Comparison of ENCODE assay signal across 23 cellular contexts in genomic region chr6:42038163-42038562, GRCh38. TPM values are rescaled to one million over a fixed set of nuclear protein-coding genes. Genes with fewer than 3 reads are reported as not detected.
DNase-seq lines count a peak whose midpoint lies in the region; ATAC-seq and TF ChIP-seq lines count a peak whose summit lies in the region.
"Had no signal": no experiment of that assay in that cellular context is flagged by ENCODE, and none has a peak within 500 bp of the region (broad histone marks: within the 10 kb centered on the region; RNA-seq: fewer than 3 reads in every experiment).

No MANE protein-coding gene starts in this region.

- H3K4me3 Mint-ChIP-seq in activated CD4-positive, alpha-beta T cell treated with anti-CD3 and anti-CD28 coated beads, Interleukin-2, amount 10 ng/mL, durations not matched to agents 24 days and 14 days, result peak overlapping the region; percentile 67
- H3K4me3 Mint-ChIP-seq in CD8-positive, alpha-beta memory T cell, result peak overlapping the region in 6 of 7 donors; percentile 0 to 60 (median 42)
- H3K4me3 Mint-ChIP-seq in activated T-cell treated with anti-CD3 and anti-CD28 coated beads, Interleukin-2, amount 50 U/mL, for 4 hours, result peak overlapping the region; percentile 23
- H3K4me3 Mint-ChIP-seq in naive thymus-derived CD8-positive, alpha-beta T cell, result peak overlapping the region; percentile 16 to 97 (median 56)
- H3K4me3 Mint-ChIP-seq: H9, nephron progenitor cell had no signal

- DNase-seq in activated CD4-positive, alpha-beta T cell treated with anti-CD3 and anti-CD28 coated beads, Interleukin-2, amount 10 ng/mL, durations not matched to agents 24 days and 14 days, result no peak
- no peak for DNase-seq in activated CD4-positive, alpha-beta T cell treated with anti-CD3 and anti-CD28 coated beads, Interleukin-2, amount 50 U/mL, for 4 hours
- DNase-seq in CD8-positive, alpha-beta memory T cell, result no peak
- DNase-seq in activated T-cell treated with anti-CD3 and anti-CD28 coated beads, Interleukin-2, amount 50 U/mL, for 4 hours, result no peak
- DNase-seq in naive thymus-derived CD8-positive, alpha-beta T cell, result no peak
- DNase-seq in ascending aorta (ENCODE audit: low spot score in 2 of 2) (no peak), NCI-H2171 (lab: John Stamatoyannopoulos, UW) (no peak), NOMO-1 treated with dmso at 0.1 percent for 144 hours (lab: John Stamatoyannopoulos, UW; ENCODE audit: unreplicated experiment) (no peak)
- DNase-seq: amniotic stem cell; DMS153; foreskin keratinocyte; H9; NCI-H1092 treated with DMSO at 0.1 percent for 48 hours; NCI-H2081 treated with DMSO at 0.1 percent for 48 hours; NCI-H524; nephron progenitor cell; Right ventricle myocardium superior; stimulated activated CD4-positive, alpha-beta T cell treated with anti-CD3 and anti-CD28 coated beads, Interleukin-2, amount 100 ng/mL, for 24 hours; uterus had no signal

- H3K4me3 ChIP-seq in CD8-positive, alpha-beta memory T cell (ENCODE audit: low read length), result no peak overlapping the region
- H3K4me3 ChIP-seq in ascending aorta, result no peak overlapping the region
- H3K4me3 ChIP-seq: cardiac muscle cell, uterus had no signal

- peaks cover 9% of the 10 kb centered on the region for H3K36me3 ChIP-seq in CD8-positive, alpha-beta memory T cell (ENCODE audit: insufficient read depth, low read length)
- H3K36me3 ChIP-seq in ascending aorta, result no peaks in the 10 kb centered on the region
- H3K36me3 ChIP-seq: cardiac muscle cell, uterus had no signal

- intact Hi-C loops in activated CD4-positive, alpha-beta T cell treated with anti-CD3 and anti-CD28 coated beads, Interleukin-2, amount 10 ng/mL, durations not matched to agents 24 days and 14 days (cut with micrococcal nuclease), result loop anchor here (2.0 kb wide), 1 partner anchor 67 kb away; no protein-coding TSS in a partner anchor
- intact Hi-C loops in ascending aorta (cut with DNase I), result no loop called here

- no peaks in the 10 kb centered on the region for H3K27me3 Mint-ChIP-seq in activated CD4-positive, alpha-beta T cell treated with anti-CD3 and anti-CD28 coated beads, Interleukin-2, amount 10 ng/mL, durations not matched to agents 24 days and 14 days
- H3K27me3 Mint-ChIP-seq in CD8-positive, alpha-beta memory T cell, result peaks cover 0 to 2% of the 10 kb centered on the region in 2 donors
- no peaks in the 10 kb centered on the region for H3K27me3 Mint-ChIP-seq in activated T-cell treated with anti-CD3 and anti-CD28 coated beads, Interleukin-2, amount 50 U/mL, for 4 hours (ENCODE audit: low read depth)
- no peaks in the 10 kb centered on the region for H3K27me3 Mint-ChIP-seq in naive thymus-derived CD8-positive, alpha-beta T cell

- H3K4me1 ChIP-seq in CD8-positive, alpha-beta memory T cell (ENCODE audit: insufficient read depth, low read length), result peaks cover 71% of the 10 kb centered on the region
- H3K4me1 ChIP-seq in ascending aorta, result peaks cover 0 to 3% of the 10 kb centered on the region in 2 donors
- H3K4me1 ChIP-seq: foreskin keratinocyte had no signal

- POLR2A ChIA-PET in CD8-positive, alpha-beta memory T cell (lab: Charles Lee), result interaction anchor here (0.6 to 0.7 kb wide), 2 partner anchors 99 to 176 kb away, joined by 3 read pairs; no protein-coding TSS in a partner anchor
- POLR2A ChIA-PET in naive thymus-derived CD8-positive, alpha-beta T cell (lab: Charles Lee), result interaction anchor here (1.2 to 16.0 kb wide), 3 partner anchors 12 to 100 kb away, joined by 3 to 233 read pairs (median 6); partner anchors contain the start of genes CCND3 and TAF8

- no peaks in the 10 kb centered on the region for H3K9me3 Mint-ChIP-seq in activated CD4-positive, alpha-beta T cell treated with anti-CD3 and anti-CD28 coated beads, Interleukin-2, amount 10 ng/mL, durations not matched to agents 24 days and 14 days
- H3K9me3 Mint-ChIP-seq in CD8-positive, alpha-beta memory T cell, result no peaks in the 10 kb centered on the region
- H3K9me3 Mint-ChIP-seq in activated T-cell treated with anti-CD3 and anti-CD28 coated beads, Interleukin-2, amount 50 U/mL, for 4 hours, result no peaks in the 10 kb centered on the region
- H3K9me3 Mint-ChIP-seq in naive thymus-derived CD8-positive, alpha-beta T cell, result no peaks in the 10 kb centered on the region
- H3K9me3 Mint-ChIP-seq: H9, nephron progenitor cell had no signal

- no peaks in the 10 kb centered on the region for H3K27me3 ChIP-seq in CD8-positive, alpha-beta memory T cell (ENCODE audit: insufficient read depth, low read length, poor library complexity, severe bottlenecking)
- H3K27me3 ChIP-seq in ascending aorta, result no peaks in the 10 kb centered on the region
- H3K27me3 ChIP-seq: cardiac muscle cell, foreskin keratinocyte, uterus had no signal

- no peak for ATAC-seq in activated T-cell treated with anti-CD3 and anti-CD28 coated beads, Interleukin-2, amount 50 U/mL, for 4 hours
- ATAC-seq in naive thymus-derived CD8-positive, alpha-beta T cell, result no peak
- ATAC-seq: foreskin keratinocyte had no signal

- CTCF ChIA-PET in CD8-positive, alpha-beta memory T cell (lab: Charles Lee), result interaction anchor here (1.0 to 2.4 kb wide), 3 partner anchors 8 to 66 kb away, joined by 3 to 8 read pairs (median 6); no protein-coding TSS in a partner anchor

- H3K4me1 Mint-ChIP-seq in activated CD4-positive, alpha-beta T cell treated with anti-CD3 and anti-CD28 coated beads, Interleukin-2, amount 10 ng/mL, durations not matched to agents 24 days and 14 days, result peaks cover 56% of the 10 kb centered on the region
- peaks cover 59 to 75% (median 74%) of the 10 kb centered on the region in 3 donors for H3K4me1 Mint-ChIP-seq in CD8-positive, alpha-beta memory T cell
- peaks cover 68% of the 10 kb centered on the region for H3K4me1 Mint-ChIP-seq in activated T-cell treated with anti-CD3 and anti-CD28 coated beads, Interleukin-2, amount 50 U/mL, for 4 hours (ENCODE audit: low read depth)
- peaks cover 36 to 82% (median 65%) of the 10 kb centered on the region in 4 donors for H3K4me1 Mint-ChIP-seq in naive thymus-derived CD8-positive, alpha-beta T cell

- no peaks in the 10 kb centered on the region for H3K9me3 ChIP-seq in CD8-positive, alpha-beta memory T cell (ENCODE audit: low read length)
- H3K9me3 ChIP-seq in ascending aorta, result no peaks in the 10 kb centered on the region
- H3K9me3 ChIP-seq: uterus had no signal

- H3K27ac ChIP-seq in CD8-positive, alpha-beta memory T cell (ENCODE audit: low read depth, low read length), result no peak overlapping the region
- no peak overlapping the region for H3K27ac ChIP-seq in ascending aorta
- H3K27ac ChIP-seq: cardiac muscle cell, epithelial cell of prostate, foreskin keratinocyte, KMS-11, uterus, VCaP had no signal

- no peak for TF ChIP-seq CTCF in ascending aorta (IDR thresholded peaks at IDR 0.05)

- peaks cover 15% of the 10 kb centered on the region for H3K36me3 Mint-ChIP-seq in activated CD4-positive, alpha-beta T cell treated with anti-CD3 and anti-CD28 coated beads, Interleukin-2, amount 10 ng/mL, durations not matched to agents 24 days and 14 days (ENCODE audit: low read depth)
- H3K36me3 Mint-ChIP-seq in CD8-positive, alpha-beta memory T cell, result peaks cover 3 to 43% (median 8%) of the 10 kb centered on the region in 3 donors
- H3K36me3 Mint-ChIP-seq in activated T-cell treated with anti-CD3 and anti-CD28 coated beads, Interleukin-2, amount 50 U/mL, for 4 hours (ENCODE audit: insufficient read depth), result peaks cover 8% of the 10 kb centered on the region
- peaks cover 0 to 63% (median 7%) of the 10 kb centered on the region in 3 donors for H3K36me3 Mint-ChIP-seq in naive thymus-derived CD8-positive, alpha-beta T cell

- H3K27ac Mint-ChIP-seq in activated CD4-positive, alpha-beta T cell treated with anti-CD3 and anti-CD28 coated beads, Interleukin-2, amount 10 ng/mL, durations not matched to agents 24 days and 14 days, result peak overlapping the region; percentile 80
- H3K27ac Mint-ChIP-seq in CD8-positive, alpha-beta memory T cell, result peak overlapping the region in 5 of 8 donors; percentile 2 to 90 (median 47)
- H3K27ac Mint-ChIP-seq in naive thymus-derived CD8-positive, alpha-beta T cell, result peak overlapping the region in 9 of 10 donors; percentile 14 to 94 (median 79)
- H3K27ac Mint-ChIP-seq: H9, nephron progenitor cell had no signal

RNA-seq across cellular contexts. Expression of gene TAF8, which starts 12.2 kb away (rescaled TPM):
- 38.1 and 38.7 TPM in 2 replicates for total RNA-seq in activated CD4-positive, alpha-beta T cell treated with anti-CD3 and anti-CD28 coated beads, Interleukin-2, amount 10 ng/mL, durations not matched to agents 24 days and 14 days
- total RNA-seq in CD8-positive, alpha-beta memory T cell, result 10 to 100 TPM; 41.7 to 42.6 TPM
- 20.5 TPM for polyA plus RNA-seq in CD8-positive, alpha-beta memory T cell
- 10 to 100 TPM; 35.7 to 39.9 (median 38.2) TPM for total RNA-seq in activated T-cell treated with anti-CD3 and anti-CD28 coated beads, Interleukin-2, amount 50 U/mL, for 4 hours
- 10 to 100 TPM; 61.3 to 73.8 TPM for total RNA-seq in naive thymus-derived CD8-positive, alpha-beta T cell
- 10 to 100 TPM; 24.4 to 36.8 (median 28.6) TPM for polyA plus RNA-seq in naive thymus-derived CD8-positive, alpha-beta T cell
- 26.0 TPM for total RNA-seq in ascending aorta
